In genomic region chr1:152873495-152873894, GRCh38 we compare ENCODE assay signal across 1 cellular context.
TF ChIP-seq lines count a peak whose summit lies in the region.

No MANE protein-coding gene starts in this region.

TF ChIP-seq in GM23338, 12 proteins besides CTCF, POLR2A, EP300 and RAD21 (continued from another document):
- TF ChIP-seq ZNF462 (CRISPR knock-in tag; IDR thresholded peaks at IDR 0.05) (no peak), ZNF331 (CRISPR knock-in tag; IDR thresholded peaks at IDR 0.05; ENCODE audit: low read depth) (no peak), CREB1 (CRISPR knock-in tag; IDR thresholded peaks at IDR 0.05; ENCODE audit: low read depth) (no peak), REST (IDR thresholded peaks at IDR 0.05; ENCODE audit: unreplicated experiment) (no peak), EZH2phosphoT487 (IDR thresholded peaks at IDR 0.05; ENCODE audit: unreplicated experiment) (no peak), ZNF114 (CRISPR knock-in tag; IDR thresholded peaks at IDR 0.05) (no peak), JUNB (IDR thresholded peaks at IDR 0.05; ENCODE audit: unreplicated experiment) (no peak), NANOG (IDR thresholded peaks at IDR 0.05; ENCODE audit: borderline replicate concordance) (no peak)
- TF ChIP-seq, protein P1, sequence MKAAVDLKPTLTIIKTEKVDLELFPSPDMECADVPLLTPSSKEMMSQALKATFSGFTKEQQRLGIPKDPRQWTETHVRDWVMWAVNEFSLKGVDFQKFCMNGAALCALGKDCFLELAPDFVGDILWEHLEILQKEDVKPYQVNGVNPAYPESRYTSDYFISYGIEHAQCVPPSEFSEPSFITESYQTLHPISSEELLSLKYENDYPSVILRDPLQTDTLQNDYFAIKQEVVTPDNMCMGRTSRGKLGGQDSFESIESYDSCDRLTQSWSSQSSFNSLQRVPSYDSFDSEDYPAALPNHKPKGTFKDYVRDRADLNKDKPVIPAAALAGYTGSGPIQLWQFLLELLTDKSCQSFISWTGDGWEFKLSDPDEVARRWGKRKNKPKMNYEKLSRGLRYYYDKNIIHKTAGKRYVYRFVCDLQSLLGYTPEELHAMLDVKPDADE (IDR thresholded peaks at IDR 0.05), result no peak
